Comparison of ENCODE assay signal across 16 cellular contexts in genomic region chr5:30539004-30539634, GRCh38.
DNase-seq lines count a peak whose midpoint lies in the region; ATAC-seq and TF ChIP-seq lines count a peak whose summit lies in the region.
"Had no signal": no experiment of that assay in that cellular context is flagged by ENCODE, and none has a peak within 500 bp of the region (broad histone marks: within the 10 kb centered on the region; RNA-seq: fewer than 3 reads in every experiment).

No MANE protein-coding gene starts in this region.

- CTCF ChIA-PET in AG04450 (lab: Charles Lee) (no interaction called here), WTC11 (lab: Charles Lee) (no interaction called here)

- TF ChIP-seq CTCF in AG04450 (IDR thresholded peaks at IDR 0.05; ENCODE audit: low read depth, low read length) = no peak
- no peak for TF ChIP-seq CTCF in WTC11 (IDR thresholded peaks at IDR 0.05)
- no peak for TF ChIP-seq CTCF in lung (IDR thresholded peaks at IDR 0.05; ENCODE audit: control extremely low read depth, extremely low read depth)
- TF ChIP-seq CTCF in colonic mucosa (IDR thresholded peaks at IDR 0.05) = no peak

- no peak overlapping the region for H3K27ac Mint-ChIP-seq in WTC11
- no peak overlapping the region for H3K27ac Mint-ChIP-seq in activated T-cell treated with anti-CD3 and anti-CD28 coated beads, Interleukin-2, amount 50 U/mL, for 72 hours
- H3K27ac Mint-ChIP-seq: activated CD8-positive, alpha-beta memory T cell treated with anti-CD3 and anti-CD28 coated beads, Interleukin-2, amount 10 ng/mL, durations not matched to agents 7 days and 5 days; activated naive CD4-positive, alpha-beta T cell treated with anti-CD3 and anti-CD28 coated beads, Interleukin-2, amount 50 U/mL, for 24 hours; IgD-negative memory B cell had no signal

- no peaks in the 10 kb centered on the region for H3K27me3 Mint-ChIP-seq in WTC11 (ENCODE audit: low read depth)
- no peaks in the 10 kb centered on the region for H3K27me3 Mint-ChIP-seq in activated T-cell treated with anti-CD3 and anti-CD28 coated beads, Interleukin-2, amount 50 U/mL, for 72 hours (ENCODE audit: low read depth)
- H3K27me3 Mint-ChIP-seq: activated CD8-positive, alpha-beta memory T cell treated with anti-CD3 and anti-CD28 coated beads, Interleukin-2, amount 10 ng/mL, durations not matched to agents 7 days and 5 days; activated naive CD4-positive, alpha-beta T cell treated with anti-CD3 and anti-CD28 coated beads, Interleukin-2, amount 50 U/mL, for 24 hours; IgD-negative memory B cell had no signal

- no peaks in the 10 kb centered on the region for H3K36me3 ChIP-seq in lung (ENCODE audit: control insufficient read depth in 2 of 2, insufficient read depth in 2 of 2, low read length in 2 of 2)
- H3K36me3 ChIP-seq in colonic mucosa = no peaks in the 10 kb centered on the region
- H3K36me3 ChIP-seq: transverse colon had no signal

- peaks cover 0 to 3% of the 10 kb centered on the region in 2 donors for H3K4me1 ChIP-seq in lung (ENCODE audit: control insufficient read depth in 2 of 2, insufficient read depth in 2 of 2, low read length in 2 of 2)
- no peaks in the 10 kb centered on the region for H3K4me1 ChIP-seq in colonic mucosa
- H3K4me1 ChIP-seq: A549, transverse colon had no signal

- POLR2A ChIA-PET in AG04450 (lab: Yijun Ruan, JAX) (no interaction called here), WTC11 (lab: Charles Lee) (no interaction called here)

- H3K4me3 ChIP-seq in AG04450 (ENCODE audit: low read depth, low read length) (no peak overlapping the region), lung (no peak overlapping the region), colonic mucosa (no peak overlapping the region)
- H3K4me3 ChIP-seq: A549, transverse colon had no signal

- H3K4me1 Mint-ChIP-seq in WTC11 = peaks cover 7% of the 10 kb centered on the region
- H3K4me1 Mint-ChIP-seq in activated T-cell treated with anti-CD3 and anti-CD28 coated beads, Interleukin-2, amount 50 U/mL, for 72 hours (ENCODE audit: low read depth) = no peaks in the 10 kb centered on the region
- H3K4me1 Mint-ChIP-seq: activated CD8-positive, alpha-beta memory T cell treated with anti-CD3 and anti-CD28 coated beads, Interleukin-2, amount 10 ng/mL, durations not matched to agents 7 days and 5 days; activated naive CD4-positive, alpha-beta T cell treated with anti-CD3 and anti-CD28 coated beads, Interleukin-2, amount 50 U/mL, for 24 hours; IgD-negative memory B cell had no signal

- H3K36me3 Mint-ChIP-seq in WTC11 = no peaks in the 10 kb centered on the region
- peaks cover 1 to 2% of the 10 kb centered on the region in 2 donors for H3K36me3 Mint-ChIP-seq in activated T-cell treated with anti-CD3 and anti-CD28 coated beads, Interleukin-2, amount 50 U/mL, for 72 hours (ENCODE audit: insufficient read depth in 2 of 2)
- H3K36me3 Mint-ChIP-seq: activated CD8-positive, alpha-beta memory T cell treated with anti-CD3 and anti-CD28 coated beads, Interleukin-2, amount 10 ng/mL, durations not matched to agents 7 days and 5 days; activated naive CD4-positive, alpha-beta T cell treated with anti-CD3 and anti-CD28 coated beads, Interleukin-2, amount 50 U/mL, for 24 hours; IgD-negative memory B cell had no signal

- intact Hi-C loops in Right ventricle myocardium superior (cut with DNase I) (no loop called here), colonic mucosa (cut with DNase I) (no loop called here)

- DNase-seq in AG04450 (ENCODE audit: low read depth, low spot score) = peak; percentile 2
- peak; percentile 24 for DNase-seq in WTC11 (ENCODE audit: low spot score)
- DNase-seq in Right ventricle myocardium superior = peak; percentile 76
- peak; percentile 66 for DNase-seq in lung (ENCODE audit: low spot score)
- no peak for DNase-seq in activated T-cell treated with anti-CD3 and anti-CD28 coated beads, Interleukin-2, amount 50 U/mL, for 72 hours
- no peak for DNase-seq in activated CD4-positive, alpha-beta T cell treated with anti-CD3 and anti-CD28 coated beads, Interleukin-2, amount 50 U/mL, for 1 hour
- no peak for DNase-seq in putamen (ENCODE audit: low spot score)
- DNase-seq in colonic mucosa = no peak
- DNase-seq: activated CD8-positive, alpha-beta memory T cell treated with anti-CD3 and anti-CD28 coated beads, Interleukin-2, amount 10 ng/mL, durations not matched to agents 7 days and 5 days; COR-L47; cortex of kidney; SIG-M5; transverse colon had no signal

- no peaks in the 10 kb centered on the region for H3K27me3 ChIP-seq in AG04450 (ENCODE audit: control insufficient read depth, insufficient read depth, low read length)
- no peaks in the 10 kb centered on the region for H3K27me3 ChIP-seq in lung (ENCODE audit: control insufficient read depth, insufficient read depth)
- no peaks in the 10 kb centered on the region for H3K27me3 ChIP-seq in colonic mucosa
- H3K27me3 ChIP-seq: transverse colon had no signal

- peaks cover 5% of the 10 kb centered on the region for H3K9me3 Mint-ChIP-seq in WTC11
- H3K9me3 Mint-ChIP-seq in activated T-cell treated with anti-CD3 and anti-CD28 coated beads, Interleukin-2, amount 50 U/mL, for 72 hours = peaks cover 5 to 13% of the 10 kb centered on the region in 2 donors

- H3K27ac ChIP-seq in AG04450 (ENCODE audit: low read depth, low read length) (no peak overlapping the region), lung (ENCODE audit: low read depth in 1 of 2, low read length in 1 of 2) (no peak overlapping the region), colonic mucosa (no peak overlapping the region)
- H3K27ac ChIP-seq: A549, transverse colon had no signal

- no peak overlapping the region for H3K4me3 Mint-ChIP-seq in WTC11
- H3K4me3 Mint-ChIP-seq in activated T-cell treated with anti-CD3 and anti-CD28 coated beads, Interleukin-2, amount 50 U/mL, for 72 hours = no peak overlapping the region
- H3K4me3 Mint-ChIP-seq: activated CD8-positive, alpha-beta memory T cell treated with anti-CD3 and anti-CD28 coated beads, Interleukin-2, amount 10 ng/mL, durations not matched to agents 7 days and 5 days; activated naive CD4-positive, alpha-beta T cell treated with anti-CD3 and anti-CD28 coated beads, Interleukin-2, amount 50 U/mL, for 24 hours; IgD-negative memory B cell had no signal

- H3K9me3 ChIP-seq in AG04450 (ENCODE audit: control insufficient read depth, insufficient read depth, low read length) (no peaks in the 10 kb centered on the region), lung (ENCODE audit: control insufficient read depth in 2 of 2, insufficient read depth in 1 of 2, low read length in 1 of 2) (peaks cover 0 to 7% of the 10 kb centered on the region in 2 donors), colonic mucosa (no peaks in the 10 kb centered on the region)
- H3K9me3 ChIP-seq: transverse colon had no signal

- peak; percentile 85 for ATAC-seq in WTC11
- peak; percentile 99 for ATAC-seq in Right ventricle myocardium superior (ENCODE audit: poor library complexity)
- peak; percentile 58 for ATAC-seq in lung (ENCODE audit: insufficient read depth, low FRiP score)
- ATAC-seq in activated T-cell treated with anti-CD3 and anti-CD28 coated beads, Interleukin-2, amount 50 U/mL, for 72 hours (replicated peaks in 1 of 2) = no peak
- ATAC-seq: A549; activated CD8-positive, alpha-beta memory T cell treated with anti-CD3 and anti-CD28 coated beads, Interleukin-2, amount 10 ng/mL, durations not matched to agents 7 days and 5 days had no signal

- H3K9ac ChIP-seq in colonic mucosa (ENCODE audit: low read depth in 2 of 2, low read length in 2 of 2) = no peak overlapping the region

- 47 to 65% methylated on average over 4 of the region's 4 CpGs for WGBS in lung, 2 donors

TF ChIP-seq in WTC11, 78 proteins besides CTCF, POLR2A, EP300 and RAD21:
- TF ChIP-seq GABPB1 (CRISPR knock-in tag; IDR thresholded peaks at IDR 0.05) = peak; percentile 74
- no peak for TF ChIP-seq ZNF281 (CRISPR knock-in tag; IDR thresholded peaks at IDR 0.05)
TF ChIP-seq in WTC11: peak in this region for 1.

Comparison
In these comparisons a context has a peak if more than half of its experiments do, and no peak if none do; other contexts are left out.
1. DNase-seq: peak in AG04450 (single experiment), WTC11 (single experiment), Right ventricle myocardium superior (single experiment) and lung (single experiment); none in activated T-cell treated with anti-CD3 and anti-CD28 coated beads, Interleukin-2, amount 50 U/mL, for 72 hours (0 of 2), activated CD4-positive, alpha-beta T cell treated with anti-CD3 and anti-CD28 coated beads, Interleukin-2, amount 50 U/mL, for 1 hour (single experiment), putamen (single experiment) and colonic mucosa (single experiment).
2. ATAC-seq: peak in WTC11 (single experiment), Right ventricle myocardium superior (single experiment) and lung (single experiment); none in activated T-cell treated with anti-CD3 and anti-CD28 coated beads, Interleukin-2, amount 50 U/mL, for 72 hours (0 of 2).